Comparison of ENCODE assay signal across 8 cellular contexts in genomic region chr17:7632492-7632894, GRCh38.
DNase-seq lines count a peak whose midpoint lies in the region; ATAC-seq and TF ChIP-seq lines count a peak whose summit lies in the region.

No MANE protein-coding gene starts in this region.

- no peak overlapping the region for H3K27ac ChIP-seq in ACC112 (ENCODE audit: low read depth, low read length)

- no peaks in the 10 kb centered on the region for H3K4me1 ChIP-seq in ACC112 (ENCODE audit: control insufficient read depth, insufficient read depth, low read length, unreplicated experiment)

- H3K79me2 ChIP-seq in ACC112 (ENCODE audit: control insufficient read depth, insufficient read depth, low read length, unreplicated experiment) = peaks cover under 1% of the 10 kb centered on the region

- peak overlapping the region; percentile 36 for H2AFZ ChIP-seq in ACC112 (ENCODE audit: low read length, unreplicated experiment)

- H3K36me3 ChIP-seq in ACC112 (ENCODE audit: insufficient read depth, low read length) = no peaks in the 10 kb centered on the region

- peak; percentile 60 for TF ChIP-seq CTCF in astrocyte of the spinal cord (IDR thresholded peaks at IDR 0.05; ENCODE audit: low read depth, low read length)

- in situ Hi-C loops in astrocyte of the spinal cord (cut with HindIII; ENCODE audit: low sequenced_read_pairs) = no loop called here

- DNase-seq in GM04504 (ENCODE audit: low read depth) (peak; percentile 15), NCI-H748 treated with DMSO at 0.1 percent for 48 hours (lab: John Stamatoyannopoulos, UW) (peak; percentile 16), astrocyte of the spinal cord (ENCODE audit: low read depth, low spot score) (peak; percentile 39), left kidney (ENCODE audit: low read depth, low spot score) (peak; percentile 41)

- H3K27me3 ChIP-seq in ACC112 (ENCODE audit: insufficient read depth, low read length) = no peaks in the 10 kb centered on the region

- no peak overlapping the region for H3K4me3 ChIP-seq in ACC112 (ENCODE audit: low read depth, low read length)
- no peak overlapping the region for H3K4me3 ChIP-seq in astrocyte of the spinal cord (ENCODE audit: low read depth, low read length)

- ATAC-seq in HG03460 (IDR thresholded peaks at IDR 0.05; ENCODE audit: unreplicated experiment) (no peak), GM21576 (IDR thresholded peaks at IDR 0.05; ENCODE audit: unreplicated experiment) (no peak), HG03196 (IDR thresholded peaks at IDR 0.05; ENCODE audit: unreplicated experiment) (no peak)
